1 cellular context compared by ENCODE assay signal in the genomic region with DNA sequence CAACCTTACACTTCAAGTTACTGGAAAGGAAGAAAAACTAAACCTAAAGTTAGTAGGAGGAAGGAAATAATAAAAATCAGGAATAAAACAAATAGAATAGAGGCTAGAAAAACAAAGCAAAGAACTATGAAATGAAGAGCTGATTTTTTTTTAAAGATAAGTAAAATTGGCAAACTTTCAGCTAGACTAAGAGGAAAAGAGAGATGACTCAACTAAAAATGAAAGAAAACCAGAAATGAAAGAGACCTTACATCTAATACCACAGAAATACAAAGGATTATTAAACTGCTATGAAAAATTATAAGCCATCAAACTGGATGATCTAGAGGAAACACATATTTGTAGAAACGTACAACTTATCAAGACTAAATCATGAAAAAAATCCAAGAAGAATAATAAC.
TF ChIP-seq lines count a peak whose summit lies in the region.

No MANE protein-coding gene starts in this region.

TF ChIP-seq in GM12878, 131 proteins besides CTCF, POLR2A, EP300 and RAD21 (continued from another document):
- TF ChIP-seq E2F4 (IDR thresholded peaks at IDR 0.05; ENCODE audit: low read depth, low read length) (no peak), STAT1 (conservative IDR thresholded peaks at IDR 0.05) (no peak), MLLT1 (IDR thresholded peaks at IDR 0.05) (no peak)
